In genomic region chr19:45815501-45816216, GRCh38 we compare ENCODE assay signal across 13 cellular contexts. TPM values are rescaled to one million over a fixed set of nuclear protein-coding genes. Genes with fewer than 3 reads are reported as not detected.
DNase-seq lines count a peak whose midpoint lies in the region; ATAC-seq and TF ChIP-seq lines count a peak whose summit lies in the region.
"Had no signal": no experiment of that assay in that cellular context is flagged by ENCODE, and none has a peak within 500 bp of the region (broad histone marks: within the 10 kb centered on the region; RNA-seq: fewer than 3 reads in every experiment).

No MANE protein-coding gene starts in this region.

- H3K36me3 ChIP-seq in HUES6 (ENCODE audit: control insufficient read depth, insufficient read depth, low read length) (peaks cover 16% of the 10 kb centered on the region), breast epithelium (no peaks in the 10 kb centered on the region)

- H3K27me3 ChIP-seq in HUES6 (ENCODE audit: control insufficient read depth, insufficient read depth, low read length): no peaks in the 10 kb centered on the region
- no peaks in the 10 kb centered on the region for H3K27me3 ChIP-seq in breast epithelium

- H3K9me3 ChIP-seq in HUES6 (ENCODE audit: control insufficient read depth, insufficient read depth, low read depth, low read length) (no peaks in the 10 kb centered on the region), breast epithelium (no peaks in the 10 kb centered on the region)

- TF ChIP-seq CTCF in breast epithelium (IDR thresholded peaks at IDR 0.05) (no peak), foreskin fibroblast (IDR thresholded peaks at IDR 0.05; ENCODE audit: low read depth, low read length) (no peak)

- TF ChIP-seq POLR2A in breast epithelium (IDR thresholded peaks at IDR 0.05): no peak

- intact Hi-C loops in breast epithelium (cut with DNase I; ENCODE audit: low total_unique reads): no loop called here
- intact Hi-C loops in sciatic nerve (cut with DNase I): no loop called here

- peak overlapping the region; percentile 84 for H3K4me3 ChIP-seq in HUES6 (ENCODE audit: low read depth, low read length)
- peak overlapping the region; percentile 24 to 54 (median 43) for H3K4me3 ChIP-seq in breast epithelium
- H3K4me3 ChIP-seq in foreskin fibroblast (ENCODE audit: low read depth in 1 of 2, low read length in 2 of 2): no peak overlapping the region

- H3K9ac ChIP-seq in HUES6 (ENCODE audit: low read length): peak overlapping the region; percentile 80

- H3K27ac ChIP-seq in HUES6 (ENCODE audit: low read depth, low read length) (peak overlapping the region; percentile 42), breast epithelium (peak overlapping the region in 1 of 2 donors; percentile 32)
- H3K27ac ChIP-seq: HL-60 had no signal

- no peak for DNase-seq in breast epithelium (ENCODE audit: low spot score in 2 of 2)
- peak; percentile 92 for DNase-seq in iPS-NIHi7 (ENCODE audit: extremely low spot score)
- DNase-seq in sciatic nerve (ENCODE audit: low spot score): no peak
- no peak for DNase-seq in DMS114 treated with DMSO at 0.1 percent for 48 hours (lab: John Stamatoyannopoulos, UW; ENCODE audit: unreplicated experiment)
- DNase-seq in foreskin fibroblast: no peak
- DNase-seq in KG1 (lab: John Stamatoyannopoulos, UW): no peak
- DNase-seq: activated CD4-positive, alpha-beta memory T cell treated with anti-CD3 and anti-CD28 coated beads for 36 hours; anterior cingulate cortex; GOT3; NCI-H187 had no signal

- ATAC-seq in sciatic nerve (peak; percentile 37), HG03175 (IDR thresholded peaks at IDR 0.05; ENCODE audit: unreplicated experiment) (no peak)

- peaks cover 26% of the 10 kb centered on the region for H3K4me1 ChIP-seq in HUES6 (ENCODE audit: control insufficient read depth, insufficient read depth, low read length)
- no peaks in the 10 kb centered on the region for H3K4me1 ChIP-seq in breast epithelium

RNA-seq across cellular contexts. Expression of gene RSPH6A, which starts 0.6 kb away (rescaled TPM):
- total RNA-seq in breast epithelium: under 1 TPM in 1 of 3 donors, not detected in 2; 0.15 TPM
- total RNA-seq in sciatic nerve: 0.18 TPM

RNA-seq across cellular contexts. Expression of gene DMWD, which starts 23.0 kb away (rescaled TPM):
- total RNA-seq in breast epithelium: 10 to 100 TPM; 24.2 to 31.1 (median 29.3) TPM
- total RNA-seq in sciatic nerve: 57.4 TPM

RNA-seq across cellular contexts. Expression of gene DMPK, which starts 33.4 kb away (rescaled TPM):
- total RNA-seq in breast epithelium: 10 to 100 TPM; 16.0 to 25.6 (median 24.5) TPM
- 77.9 TPM for total RNA-seq in sciatic nerve

RNA-seq across cellular contexts. Expression of gene SIX5, which starts 46.6 kb away (rescaled TPM):
- total RNA-seq in breast epithelium (10 to 100 TPM in 2 of 3 donors, 1 to 10 TPM in 1; 8.6 to 11.8 (median 11.8) TPM), sciatic nerve (26.3 TPM)

RNA-seq across cellular contexts. Expression of gene SYMPK, which starts 47.3 kb away (rescaled TPM):
- 10 to 100 TPM; 24.3 to 50.8 (median 31.3) TPM for total RNA-seq in breast epithelium
- total RNA-seq in sciatic nerve: 60.9 TPM

Comparison
In these comparisons a context has a peak if more than half of its experiments do, and no peak if none do; other contexts are left out.
1. H3K4me3 ChIP-seq: peak in HUES6 (single experiment) and breast epithelium (3 of 3); none in foreskin fibroblast (0 of 2).